ENCODE assay signal across 29 cellular contexts in the genomic region with DNA sequence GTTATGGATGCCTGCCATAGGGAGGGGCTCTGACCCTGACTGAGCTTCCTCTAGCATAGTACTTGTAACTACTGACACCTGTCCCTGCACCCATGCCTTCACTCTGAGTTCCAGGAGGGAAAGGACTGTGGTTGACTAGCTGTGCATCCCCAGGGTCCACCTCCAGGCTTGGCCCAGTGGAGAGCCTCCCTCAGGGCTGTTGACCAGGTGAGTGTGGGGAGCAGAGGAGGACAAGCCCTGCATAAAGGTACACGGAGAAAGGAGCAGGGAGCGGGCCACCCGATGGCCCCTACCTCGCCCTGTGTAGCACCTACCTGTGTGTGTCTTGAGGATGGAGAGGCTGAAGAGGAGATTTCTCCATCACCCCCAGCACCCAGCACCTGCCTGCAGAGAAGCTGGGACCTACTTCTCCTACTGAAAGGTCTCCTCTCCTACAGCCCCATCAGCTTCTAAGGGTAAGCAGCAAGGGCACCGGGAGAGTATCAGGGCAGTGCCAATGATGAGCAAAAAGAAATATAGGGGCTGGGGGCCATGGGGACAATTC. TPM values are rescaled to one million over a fixed set of nuclear protein-coding genes. Genes with fewer than 3 reads are reported as not detected.
"Had no signal": no experiment of that assay in that cellular context is flagged by ENCODE, and none has a peak within 500 bp of the region (broad histone marks: within the 10 kb centered on the region; RNA-seq: fewer than 3 reads in every experiment).

No MANE protein-coding gene starts in this region.

- H3K27ac ChIP-seq: cardiac muscle cell, hepatocyte, right lobe of liver, thoracic aorta, upper lobe of left lung had no signal

- H3K4me3 ChIP-seq: body of pancreas, cardiac muscle cell, hepatocyte, pancreas, right lobe of liver, thoracic aorta, upper lobe of left lung had no signal

- ATAC-seq: body of pancreas; esophagus mucosa; left ventricle myocardium superior; natural killer cell treated with Interleukin-12 subunit alpha and Interleukin-12 subunit beta and Interleukin-15 and Interleukin-18, amount 100 ng/mL, for 72 hours; right lobe of liver; stimulated activated naive B cell treated with anti-CD40 and anti-IgM and Interleukin-4, amounts not matched to agents 10 μg/mL and 1 μg/mL and 100 μg/mL, for 72 hours; WTC11 had no signal

- DNase-seq: activated gamma-delta T cell treated with Interleukin-2 at 50 U/mL for 16 hours; activated T-cell treated with anti-CD3 and anti-CD28 coated beads, Interleukin-2, amount 50 U/mL, for 1 hour; body of pancreas; dermis blood vessel endothelial cell; effector memory CD4-positive, alpha-beta T cell; foreskin melanocyte; glutamatergic neuron; immature natural killer cell; kidney glomerular epithelial cell; left ventricle myocardium superior; mammary epithelial cell; pancreas; small intestine; stimulated activated CD4-positive, alpha-beta T cell treated with anti-CD3 and anti-CD28 coated beads, Interleukin-2, amount 100 ng/mL, for 24 hours; stimulated activated naive B cell treated with anti-CD40 and anti-IgM and Interleukin-4, amounts not matched to agents 10 μg/mL and 1 μg/mL and 100 μg/mL, for 72 hours; T1000; upper lobe of left lung had no signal

- H3K27me3 ChIP-seq: body of pancreas, hepatocyte, pancreas, right lobe of liver, upper lobe of left lung had no signal

- H3K4me1 Mint-ChIP-seq: activated naive CD4-positive, alpha-beta T cell treated with anti-CD3 and anti-CD28 coated beads, Interleukin-2, amount 50 U/mL, for 24 hours; immature natural killer cell; stimulated activated naive B cell treated with anti-CD40 and anti-IgM and Interleukin-4, amounts not matched to agents 10 μg/mL and 1 μg/mL and 100 μg/mL, for 72 hours; WTC11 had no signal

- H3K36me3 ChIP-seq: cardiac muscle cell, pancreas, right lobe of liver, thoracic aorta, upper lobe of left lung had no signal

- H3K9me3 ChIP-seq: body of pancreas, pancreas had no signal

- H3K27ac Mint-ChIP-seq: activated naive CD4-positive, alpha-beta T cell treated with anti-CD3 and anti-CD28 coated beads, Interleukin-2, amount 50 U/mL, for 24 hours; natural killer cell treated with Interleukin-12 subunit alpha and Interleukin-12 subunit beta and Interleukin-15 and Interleukin-18, amount 100 ng/mL, for 72 hours; stimulated activated naive B cell treated with anti-CD40 and anti-IgM and Interleukin-4, amounts not matched to agents 10 μg/mL and 1 μg/mL and 100 μg/mL, for 72 hours; T-helper 1 cell treated with Interleukin-12 subunit alpha and Interleukin-12 subunit beta and Interleukin-4 antibody, amounts not matched to agents 30 μg/mL and 1 μg/mL, for 36 hours; WTC11 had no signal

- H3K4me3 Mint-ChIP-seq: activated naive CD4-positive, alpha-beta T cell treated with anti-CD3 and anti-CD28 coated beads, Interleukin-2, amount 50 U/mL, for 24 hours; immature natural killer cell; natural killer cell treated with Interleukin-12 subunit alpha and Interleukin-12 subunit beta and Interleukin-15 and Interleukin-18, amount 100 ng/mL, for 72 hours; stimulated activated naive B cell treated with anti-CD40 and anti-IgM and Interleukin-4, amounts not matched to agents 10 μg/mL and 1 μg/mL and 100 μg/mL, for 72 hours; T-helper 1 cell treated with Interleukin-12 subunit alpha and Interleukin-12 subunit beta and Interleukin-4 antibody, amounts not matched to agents 30 μg/mL and 1 μg/mL, for 36 hours; WTC11 had no signal

RNA-seq across cellular contexts. Expression of gene LTF, which starts 6.7 kb away (rescaled TPM):
- total RNA-seq: cardiac muscle cell, endothelial cell of umbilical vein, pulmonary artery endothelial cell had no signal

RNA-seq across cellular contexts. Expression of gene RTP3, which starts 26.3 kb away (rescaled TPM):
- total RNA-seq: body of pancreas; cardiac muscle cell; cerebellum; dermis blood vessel endothelial cell; endothelial cell of umbilical vein; esophagus mucosa; left ventricle myocardium superior; mammary epithelial cell; natural killer cell treated with Interleukin-12 subunit alpha and Interleukin-12 subunit beta and Interleukin-15 and Interleukin-18, amount 100 ng/mL, for 72 hours; pancreas; pulmonary artery endothelial cell; thoracic aorta; upper lobe of left lung; WTC11 had no signal
